ENCODE assay signal across 10 cellular contexts in the genomic region with DNA sequence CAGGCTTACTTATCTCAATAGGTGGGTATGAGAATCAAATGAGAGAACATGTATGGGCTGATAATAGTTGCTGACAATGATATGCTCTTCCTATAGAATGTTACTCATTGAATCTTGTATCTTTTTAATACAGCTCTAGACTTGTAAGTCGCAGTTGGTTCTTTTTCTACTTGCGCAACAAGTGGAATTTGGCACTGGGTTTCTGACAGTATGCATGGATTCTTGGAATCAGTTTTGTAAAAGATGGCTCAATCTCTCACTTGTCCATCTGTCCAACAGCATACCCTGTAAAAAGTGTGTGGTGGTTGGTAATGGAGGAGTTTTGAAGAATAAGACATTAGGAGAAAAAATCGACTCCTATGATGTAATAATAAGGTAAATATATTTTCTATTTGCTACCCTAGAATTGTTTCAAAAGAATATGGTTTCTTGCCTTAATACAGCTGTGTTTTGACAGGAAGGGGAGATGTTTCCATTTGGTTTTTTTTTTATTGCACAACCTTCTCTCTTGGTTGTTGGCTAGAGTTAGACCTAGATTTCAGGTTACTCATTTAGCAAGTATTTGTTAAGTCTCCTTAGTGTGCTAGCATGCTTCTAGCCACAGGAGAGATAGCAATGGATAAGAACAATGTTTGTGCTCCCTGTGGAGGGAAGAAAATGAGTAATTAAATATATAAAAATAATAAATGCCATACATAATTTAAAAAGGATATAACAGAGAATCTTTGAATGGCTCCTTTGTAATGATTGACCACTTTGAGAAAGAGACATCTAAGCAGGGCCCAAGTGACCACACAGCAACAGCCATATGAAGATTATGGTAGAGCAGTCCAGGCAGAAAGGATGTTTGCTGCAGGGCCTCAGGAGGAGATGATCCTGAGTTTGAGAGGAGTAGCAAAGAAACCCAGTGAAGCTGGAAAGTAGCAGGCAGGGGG. TPM values are rescaled to one million over a fixed set of nuclear protein-coding genes. Genes with fewer than 3 reads are reported as not detected.
A peak's percentile ranks its signal among the peaks of the same experiment; 100 is the strongest.
DNase-seq lines count a peak whose midpoint lies in the region; ATAC-seq and TF ChIP-seq lines count a peak whose summit lies in the region.
"Had no signal": no experiment of that assay in that cellular context is flagged by ENCODE, and none has a peak within 500 bp of the region (broad histone marks: within the 10 kb centered on the region; RNA-seq: fewer than 3 reads in every experiment).

No MANE protein-coding gene starts in this region.

- peaks cover 7% of the 10 kb centered on the region for H3K36me3 Mint-ChIP-seq in mesothelial cell of epicardium
- H3K36me3 Mint-ChIP-seq: natural killer cell treated with Interleukin-12 subunit alpha and Interleukin-12 subunit beta and Interleukin-15 and Interleukin-18, amount 100 ng/mL, for 72 hours had no signal

- H3K27ac ChIP-seq in HL-60 (replicated peaks) (peak overlapping the region; percentile 45), VCaP (peak overlapping the region; percentile 47), subcutaneous abdominal adipose tissue (ENCODE audit: low read depth, low read length) (peak overlapping the region; percentile 71)

- H3K9me3 ChIP-seq in subcutaneous abdominal adipose tissue (ENCODE audit: control insufficient read depth in 5 of 5, low read length in 5 of 5), result no peaks in the 10 kb centered on the region

- DNase-seq in HL-60 (ENCODE audit: low read depth in 1 of 2, low spot score in 1 of 2) (peak in 1 of 2 experiments; percentile 64), left cardiac atrium (no peak), mesothelial cell of epicardium (ENCODE audit: low spot score in 2 of 2, unreplicated experiment in 2 of 2) (no peak)
- no peak for DNase-seq in stimulated activated CD4-positive, alpha-beta T cell treated with anti-CD3 and anti-CD28 coated beads, Interleukin-4, amount 100 ng/mL, for 4 hours
- DNase-seq: activated naive CD4-positive, alpha-beta T cell treated with Interleukin-2 at 50 U/mL for 16 hours had no signal

- peaks cover 10% of the 10 kb centered on the region for H3K4me1 Mint-ChIP-seq in mesothelial cell of epicardium

- H3K4me1 ChIP-seq in subcutaneous abdominal adipose tissue (ENCODE audit: control insufficient read depth in 5 of 5, insufficient read depth in 5 of 5, low read length in 5 of 5), result peaks cover 0 to 30% (median 29%) of the 10 kb centered on the region in 5 donors

- H3K27me3 Mint-ChIP-seq in mesothelial cell of epicardium (ENCODE audit: low read depth), result no peaks in the 10 kb centered on the region

- intact Hi-C loops in left cardiac atrium (cut with DNase I), result loop anchor here in 1 of 2 donors (10.0 kb wide), 1 partner anchor 50 kb away; no protein-coding TSS in a partner anchor

- no peak overlapping the region for H3K9ac ChIP-seq in subcutaneous abdominal adipose tissue (ENCODE audit: low read length in 5 of 5)

- no peaks in the 10 kb centered on the region for H3K9me3 Mint-ChIP-seq in mesothelial cell of epicardium

- H3K27ac Mint-ChIP-seq in mesothelial cell of epicardium, result no peak overlapping the region
- H3K27ac Mint-ChIP-seq: natural killer cell treated with Interleukin-12 subunit alpha and Interleukin-12 subunit beta and Interleukin-15 and Interleukin-18, amount 100 ng/mL, for 72 hours had no signal

- peaks cover 0 to 9% (median 0%) of the 10 kb centered on the region in 5 donors for H3K36me3 ChIP-seq in subcutaneous abdominal adipose tissue (ENCODE audit: control insufficient read depth in 5 of 5, insufficient read depth in 5 of 5, low read length in 5 of 5)

- ATAC-seq in left cardiac atrium (peak; percentile 42 to 87), HG02973 (IDR thresholded peaks at IDR 0.05; ENCODE audit: unreplicated experiment) (no peak)

- TF ChIP-seq CTCF in HL-60 (IDR thresholded peaks at IDR 0.05; ENCODE audit: insufficient read depth, low read length), result no peak
- TF ChIP-seq CTCF in VCaP (conservative IDR thresholded peaks at IDR 0.05), result no peak
- no peak for TF ChIP-seq CTCF in mesothelial cell of epicardium (IDR thresholded peaks at IDR 0.05; ENCODE audit: unreplicated experiment)

- H3K4me3 ChIP-seq in HL-60 (replicated peaks; ENCODE audit: insufficient read depth, low read length) (no peak overlapping the region), subcutaneous abdominal adipose tissue (ENCODE audit: low read depth in 1 of 5, low read length in 5 of 5) (no peak overlapping the region)

- no peaks in the 10 kb centered on the region for H3K27me3 ChIP-seq in HL-60 (ENCODE audit: insufficient read depth, poor library complexity, severe bottlenecking)
- H3K27me3 ChIP-seq in subcutaneous abdominal adipose tissue (ENCODE audit: control insufficient read depth in 5 of 5, insufficient read depth in 4 of 5, low read length in 5 of 5), result no peaks in the 10 kb centered on the region

- no peak overlapping the region for H3K4me3 Mint-ChIP-seq in mesothelial cell of epicardium
- H3K4me3 Mint-ChIP-seq: natural killer cell treated with Interleukin-12 subunit alpha and Interleukin-12 subunit beta and Interleukin-15 and Interleukin-18, amount 100 ng/mL, for 72 hours had no signal

RNA-seq across cellular contexts. Expression of a gene that starts 21.8 kb away (rescaled TPM):
- 10 to 100 TPM; 22.2 to 36.3 TPM for total RNA-seq in left cardiac atrium
- 9.0 to 14.1 TPM (median 11.1 TPM) in 3 replicates for total RNA-seq in mesothelial cell of epicardium
- total RNA-seq: natural killer cell treated with Interleukin-12 subunit alpha and Interleukin-12 subunit beta and Interleukin-15 and Interleukin-18, amount 100 ng/mL, for 72 hours; NCI-H460 had no signal
